Comparison of ENCODE assay signal across 13 cellular contexts in the genomic region with DNA sequence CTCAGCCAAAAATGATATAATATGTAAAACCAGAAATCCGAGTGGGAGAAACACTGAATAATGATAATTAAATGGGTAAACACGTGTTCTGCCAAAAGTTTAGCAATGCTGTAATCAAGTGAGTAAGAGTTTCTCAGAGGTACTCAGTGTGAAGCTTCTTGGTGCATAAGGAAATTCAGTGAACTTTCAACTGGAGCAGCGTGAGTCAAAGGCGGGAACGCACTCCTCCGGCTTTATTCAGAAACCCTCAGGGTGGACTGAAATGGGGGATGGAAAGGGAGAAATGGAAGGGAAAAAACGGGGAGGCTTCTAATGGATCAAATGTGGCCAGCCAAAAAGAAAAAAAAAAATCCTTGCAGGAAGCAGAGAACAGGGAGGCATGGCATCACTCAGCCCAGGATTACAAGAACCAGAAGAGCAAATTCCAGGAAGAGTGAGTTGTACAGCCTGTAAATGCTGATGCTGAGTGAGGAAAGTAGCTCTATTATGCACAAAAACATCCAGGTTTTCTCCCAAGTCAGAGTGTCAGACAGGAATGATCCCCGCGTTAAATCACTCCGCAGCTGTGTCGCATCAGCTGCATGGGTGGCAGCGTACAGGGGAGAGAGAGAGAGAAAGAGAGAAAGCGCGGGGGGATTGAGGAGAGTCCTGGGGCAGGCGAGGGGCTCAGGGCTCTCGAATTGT.
DNase-seq lines count a peak whose midpoint lies in the region; ATAC-seq and TF ChIP-seq lines count a peak whose summit lies in the region.
"Had no signal": no experiment of that assay in that cellular context is flagged by ENCODE, and none has a peak within 500 bp of the region (broad histone marks: within the 10 kb centered on the region; RNA-seq: fewer than 3 reads in every experiment).

No MANE protein-coding gene starts in this region.

- no peak overlapping the region for H3K27ac Mint-ChIP-seq in stimulated activated naive CD8-positive, alpha-beta T cell treated with anti-CD3 and anti-CD28 coated beads, Interleukin-15, amount 100 ng/mL, for 72 hours
- peak overlapping the region in 1 of 10 donors; percentile 6 for H3K27ac Mint-ChIP-seq in naive thymus-derived CD8-positive, alpha-beta T cell
- H3K27ac Mint-ChIP-seq: activated naive CD8-positive, alpha-beta T cell; CD4-positive, alpha-beta T cell had no signal

- peaks cover 8% of the 10 kb centered on the region for H3K4me1 Mint-ChIP-seq in stimulated activated naive CD8-positive, alpha-beta T cell treated with anti-CD3 and anti-CD28 coated beads, Interleukin-15, amount 100 ng/mL, for 72 hours
- peaks cover 0 to 2% (median 0%) of the 10 kb centered on the region in 4 donors for H3K4me1 Mint-ChIP-seq in naive thymus-derived CD8-positive, alpha-beta T cell

- POLR2A ChIA-PET in naive thymus-derived CD8-positive, alpha-beta T cell (lab: Charles Lee): no interaction called here

- no peak overlapping the region for H3K4me3 Mint-ChIP-seq in stimulated activated naive CD8-positive, alpha-beta T cell treated with anti-CD3 and anti-CD28 coated beads, Interleukin-15, amount 100 ng/mL, for 72 hours
- H3K4me3 Mint-ChIP-seq in naive thymus-derived CD8-positive, alpha-beta T cell: no peak overlapping the region
- H3K4me3 Mint-ChIP-seq: activated naive CD8-positive, alpha-beta T cell; CD4-positive, alpha-beta T cell had no signal

- H3K27me3 Mint-ChIP-seq in stimulated activated naive CD8-positive, alpha-beta T cell treated with anti-CD3 and anti-CD28 coated beads, Interleukin-15, amount 100 ng/mL, for 72 hours: peaks cover 22% of the 10 kb centered on the region
- peaks cover 2 to 21% (median 16%) of the 10 kb centered on the region in 5 donors for H3K27me3 Mint-ChIP-seq in naive thymus-derived CD8-positive, alpha-beta T cell

- no peaks in the 10 kb centered on the region for H3K36me3 Mint-ChIP-seq in naive thymus-derived CD8-positive, alpha-beta T cell
- H3K36me3 Mint-ChIP-seq: activated naive CD8-positive, alpha-beta T cell had no signal

- ATAC-seq in sciatic nerve (peak; percentile 76), HG03354 (IDR thresholded peaks at IDR 0.05; ENCODE audit: poor library complexity, severe bottlenecking, unreplicated experiment) (no peak)
- ATAC-seq in stimulated activated naive CD8-positive, alpha-beta T cell treated with anti-CD3 and anti-CD28 coated beads, Interleukin-15, amount 100 ng/mL, for 72 hours: no peak
- no peak for ATAC-seq in naive thymus-derived CD8-positive, alpha-beta T cell

- H3K4me3 ChIP-seq in WI38 (ENCODE audit: low read depth, low read length): peak overlapping the region; percentile 39

- TF ChIP-seq CTCF in WI38 (IDR thresholded peaks at IDR 0.05; ENCODE audit: low read depth, low read length): no peak

- intact Hi-C loops in sciatic nerve (cut with DNase I): no loop called here

- DNase-seq in GM04503 (ENCODE audit: low read depth) (peak; percentile 44), fibroblast of the conjunctiva (ENCODE audit: low read depth) (peak; percentile 78), sciatic nerve (ENCODE audit: low spot score) (no peak)
- DNase-seq in stimulated activated naive CD4-positive, alpha-beta T cell treated with Interleukin-2 at 50 U/mL for 16 hours (lab: John Stamatoyannopoulos, UW): no peak
- DNase-seq in stimulated activated naive CD8-positive, alpha-beta T cell treated with anti-CD3 and anti-CD28 coated beads, Interleukin-15, amount 100 ng/mL, for 72 hours: no peak
- no peak for DNase-seq in naive thymus-derived CD8-positive, alpha-beta T cell
- DNase-seq: CD4-positive, alpha-beta T cell; erythroblast; NCI-H1417; stimulated activated CD4-positive, alpha-beta T cell treated with anti-CD3 and anti-CD28 coated beads, Interleukin-2, amount 100 ng/mL, for 24 hours had no signal

- no peaks in the 10 kb centered on the region for H3K9me3 Mint-ChIP-seq in stimulated activated naive CD8-positive, alpha-beta T cell treated with anti-CD3 and anti-CD28 coated beads, Interleukin-15, amount 100 ng/mL, for 72 hours
- peaks cover 0 to 2% (median 0%) of the 10 kb centered on the region in 9 donors for H3K9me3 Mint-ChIP-seq in naive thymus-derived CD8-positive, alpha-beta T cell
- H3K9me3 Mint-ChIP-seq: CD4-positive, alpha-beta T cell had no signal

Comparison
In these comparisons a context has a peak if more than half of its experiments do, and no peak if none do; other contexts are left out.
1. DNase-seq: peak in GM04503 (single experiment) and fibroblast of the conjunctiva (single experiment); none in sciatic nerve (single experiment), stimulated activated naive CD4-positive, alpha-beta T cell treated with Interleukin-2 at 50 U/mL for 16 hours (single experiment), stimulated activated naive CD8-positive, alpha-beta T cell treated with anti-CD3 and anti-CD28 coated beads, Interleukin-15, amount 100 ng/mL, for 72 hours (0 of 2) and naive thymus-derived CD8-positive, alpha-beta T cell (0 of 10).